Comparison of ENCODE assay signal across 8 cellular contexts in the genomic region with DNA sequence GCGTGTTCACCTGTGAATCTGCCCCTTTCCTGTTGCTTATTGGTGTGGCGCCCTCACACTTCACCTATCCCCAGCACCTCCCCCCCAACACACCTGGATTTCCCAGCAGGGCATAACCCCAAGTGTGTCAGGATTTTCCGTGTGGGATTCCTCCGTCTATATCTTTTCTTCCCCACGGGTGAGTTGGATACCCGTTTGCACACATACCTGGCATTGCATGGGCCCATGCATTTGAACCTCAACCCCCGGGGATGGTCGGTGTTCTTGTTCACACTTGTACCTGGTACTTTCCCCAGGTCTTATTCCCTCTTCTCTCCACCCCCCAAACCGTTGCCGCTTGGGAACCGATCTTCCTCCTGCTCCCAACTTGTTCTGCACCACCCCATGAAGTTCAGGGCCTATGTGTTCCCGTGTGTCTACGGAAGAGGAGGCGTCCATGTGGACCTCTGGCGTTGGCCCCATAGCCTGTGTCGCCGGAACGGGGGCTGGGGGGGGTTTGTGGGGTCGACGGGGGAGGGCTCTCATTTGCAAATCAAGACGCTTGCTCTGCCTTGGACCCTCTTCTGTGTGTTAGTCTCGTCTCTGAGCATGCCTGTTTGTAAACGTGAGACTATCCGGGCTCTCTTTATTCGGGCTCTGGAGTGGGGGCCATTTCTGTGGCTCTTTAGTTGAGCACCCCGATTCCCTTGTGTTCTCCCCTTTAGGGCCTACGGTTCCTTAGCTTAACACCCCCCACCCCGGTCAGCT. TPM values are rescaled to one million over a fixed set of nuclear protein-coding genes. Genes with fewer than 3 reads are reported as not detected.
DNase-seq lines count a peak whose midpoint lies in the region; ATAC-seq and TF ChIP-seq lines count a peak whose summit lies in the region.

No MANE protein-coding gene starts in this region.

- TF ChIP-seq CTCF in sigmoid colon (IDR thresholded peaks at IDR 0.05), result no peak

- peaks cover 6 to 30% of the 10 kb centered on the region in 2 donors for H3K36me3 Mint-ChIP-seq in CD4-positive, alpha-beta memory T cell
- peaks cover 16% of the 10 kb centered on the region for H3K36me3 Mint-ChIP-seq in activated CD4-positive, alpha-beta memory T cell treated with anti-CD3 and anti-CD28 coated beads, Interleukin-2, amount 10 ng/mL, durations not matched to agents 7 days and 5 days (ENCODE audit: low read depth)

- H3K27ac Mint-ChIP-seq in CD4-positive, alpha-beta memory T cell, result peak overlapping the region; percentile 84 to 98 (median 95)
- peak overlapping the region; percentile 81 for H3K27ac Mint-ChIP-seq in activated CD4-positive, alpha-beta memory T cell treated with anti-CD3 and anti-CD28 coated beads, Interleukin-2, amount 10 ng/mL, durations not matched to agents 7 days and 5 days

- H3K4me3 ChIP-seq in CD4-positive, alpha-beta memory T cell (ENCODE audit: low read length in 2 of 2), result peak overlapping the region; percentile 74 to 77
- H3K4me3 ChIP-seq in HUES6 (ENCODE audit: low read depth, low read length) (peak overlapping the region; percentile 77), sigmoid colon (peak overlapping the region; percentile 71 to 95 (median 88))

- H3K4me3 Mint-ChIP-seq in CD4-positive, alpha-beta memory T cell, result peak overlapping the region; percentile 81 to 95 (median 93)
- H3K4me3 Mint-ChIP-seq in activated CD4-positive, alpha-beta memory T cell treated with anti-CD3 and anti-CD28 coated beads, Interleukin-2, amount 10 ng/mL, durations not matched to agents 7 days and 5 days, result peak overlapping the region; percentile 79

- H3K27ac ChIP-seq in CD4-positive, alpha-beta memory T cell (ENCODE audit: low read depth, low read length), result peak overlapping the region; percentile 62
- H3K27ac ChIP-seq in HUES6 (ENCODE audit: low read depth, low read length) (0 out of 2 replicates have a peak overlapping the region, but pooled peaks have one; percentile 84), sigmoid colon (peak overlapping the region; percentile 92 to 97 (median 96))

- CTCF ChIA-PET in CD4-positive, alpha-beta memory T cell (lab: Charles Lee; ENCODE audit: partially characterized antibody), result interaction anchor here (0.6 to 2.7 kb wide), 5 partner anchors 12 to 94 kb away, joined by 3 to 12 read pairs (median 3); a partner anchor contains a TSS
- CTCF ChIA-PET in activated CD4-positive, alpha-beta memory T cell treated with anti-CD3 and anti-CD28 coated beads, Interleukin-2, amount 10 ng/mL, durations not matched to agents 7 days and 5 days (lab: Charles Lee), result interaction anchor here (0.6 to 1.7 kb wide), 12 partner anchors 17 to 88 kb away, joined by 3 to 6 read pairs (median 3); a partner anchor contains a TSS

- no peaks in the 10 kb centered on the region for H3K27me3 ChIP-seq in CD4-positive, alpha-beta memory T cell (ENCODE audit: insufficient read depth, low read length)
- H3K27me3 ChIP-seq in HUES6 (ENCODE audit: control insufficient read depth, insufficient read depth, low read length) (no peaks in the 10 kb centered on the region), sigmoid colon (no peaks in the 10 kb centered on the region)

- TF ChIP-seq POLR2A in sigmoid colon (IDR thresholded peaks at IDR 0.05), result no peak

- intact Hi-C loops in CD4-positive, alpha-beta memory T cell (cut with micrococcal nuclease), result loop anchor here (5.0 kb wide), 1 partner anchor 175 kb away; a partner anchor contains a TSS
- intact Hi-C loops in sigmoid colon (cut with DNase I), result loop anchor here (5.0 kb wide), 2 partner anchors 85 to 720 kb away; a partner anchor contains a TSS

- H3K4me1 ChIP-seq in CD4-positive, alpha-beta memory T cell (ENCODE audit: insufficient read depth, low read length), result peaks cover 23% of the 10 kb centered on the region
- H3K4me1 ChIP-seq in HUES6 (ENCODE audit: control insufficient read depth, insufficient read depth, low read length) (peaks cover 10% of the 10 kb centered on the region; the same call in 1 of the 2 replicates), sigmoid colon (peaks cover 0 to 45% (median 27%) of the 10 kb centered on the region in 4 donors)

- no peaks in the 10 kb centered on the region for H3K27me3 Mint-ChIP-seq in CD4-positive, alpha-beta memory T cell
- peaks cover 9% of the 10 kb centered on the region for H3K27me3 Mint-ChIP-seq in activated CD4-positive, alpha-beta memory T cell treated with anti-CD3 and anti-CD28 coated beads, Interleukin-2, amount 10 ng/mL, durations not matched to agents 7 days and 5 days

- peak in 3 of 5 donors; percentile 6 to 53 (median 19) for DNase-seq in CD4-positive, alpha-beta memory T cell
- peak; percentile 27 for DNase-seq in activated CD4-positive, alpha-beta memory T cell treated with anti-CD3 and anti-CD28 coated beads, Interleukin-2, amount 10 ng/mL, durations not matched to agents 7 days and 5 days
- peak; percentile 49 for DNase-seq in germinal center (ENCODE audit: low spot score)
- DNase-seq in sigmoid colon, result peak; percentile 69
- DNase-seq in amniotic stem cell (lab: John Stamatoyannopoulos, UW), result no peak
- DNase-seq in NCI-H146 treated with DMSO at 0.1 percent for 48 hours (lab: John Stamatoyannopoulos, UW; ENCODE audit: unreplicated experiment), result no peak

- POLR2A ChIA-PET in CD4-positive, alpha-beta memory T cell (lab: Charles Lee; ENCODE audit: partially characterized antibody), result interaction anchor here (0.6 to 7.9 kb wide), 24 partner anchors 13 to 1141 kb away, joined by 3 to 116 read pairs (median 5); a partner anchor contains a TSS
- POLR2A ChIA-PET in activated CD4-positive, alpha-beta memory T cell treated with anti-CD3 and anti-CD28 coated beads, Interleukin-2, amount 10 ng/mL, durations not matched to agents 7 days and 5 days (lab: Charles Lee), result interaction anchor here (0.6 to 3.9 kb wide), 12 partner anchors 10 to 258 kb away, joined by 3 to 44 read pairs (median 5); a partner anchor contains a TSS

- peaks cover 21 to 48% (median 31%) of the 10 kb centered on the region in 4 donors for H3K4me1 Mint-ChIP-seq in CD4-positive, alpha-beta memory T cell
- H3K4me1 Mint-ChIP-seq in activated CD4-positive, alpha-beta memory T cell treated with anti-CD3 and anti-CD28 coated beads, Interleukin-2, amount 10 ng/mL, durations not matched to agents 7 days and 5 days, result peaks cover 37% of the 10 kb centered on the region

- peaks cover 22% of the 10 kb centered on the region for H3K36me3 ChIP-seq in CD4-positive, alpha-beta memory T cell (ENCODE audit: insufficient read depth, low read length)
- H3K36me3 ChIP-seq in HUES6 (ENCODE audit: control insufficient read depth, insufficient read depth, low read length) (peaks cover 34% of the 10 kb centered on the region), sigmoid colon (peaks cover 15 to 37% (median 35%) of the 10 kb centered on the region in 4 donors)

- ATAC-seq in GM21717 (IDR thresholded peaks at IDR 0.05; ENCODE audit: unreplicated experiment), result no peak

- no peaks in the 10 kb centered on the region for H3K9me3 Mint-ChIP-seq in CD4-positive, alpha-beta memory T cell
- no peaks in the 10 kb centered on the region for H3K9me3 Mint-ChIP-seq in activated CD4-positive, alpha-beta memory T cell treated with anti-CD3 and anti-CD28 coated beads, Interleukin-2, amount 10 ng/mL, durations not matched to agents 7 days and 5 days

- no peak for TF ChIP-seq EP300 in sigmoid colon (IDR thresholded peaks at IDR 0.05)

- no peaks in the 10 kb centered on the region for H3K9me3 ChIP-seq in CD4-positive, alpha-beta memory T cell (ENCODE audit: control insufficient read depth in 1 of 2, low read length in 2 of 2)
- H3K9me3 ChIP-seq in HUES6 (ENCODE audit: control insufficient read depth, insufficient read depth, low read depth, low read length), result no peaks in the 10 kb centered on the region
- H3K9me3 ChIP-seq in sigmoid colon, result no peaks in the 10 kb centered on the region

- H3K9ac ChIP-seq in HUES6 (ENCODE audit: low read length), result peak overlapping the region; percentile 82

- whole genome bisulfite sequencing in sigmoid colon, 2 donors, result 1 to 4% methylated on average over 28 of the region's 28 CpGs

RNA-seq across cellular contexts. Expression of a gene that starts 1.7 kb away (rescaled TPM):
- 10 to 100 TPM; 64.6 to 65.1 TPM for total RNA-seq in CD4-positive, alpha-beta memory T cell
- polyA plus RNA-seq in CD4-positive, alpha-beta memory T cell, result 1 to 10 TPM in 1 of 2 donors, not detected in 1; 1.2 TPM
- 10 to 100 TPM; 33.0 to 36.2 TPM for total RNA-seq in activated CD4-positive, alpha-beta memory T cell treated with anti-CD3 and anti-CD28 coated beads, Interleukin-2, amount 10 ng/mL, durations not matched to agents 7 days and 5 days
- 10 to 100 TPM in 1 of 4 donors, 1 to 10 TPM in 3; 5.4 to 16.1 (median 6.1) TPM for total RNA-seq in sigmoid colon
- 10 to 100 TPM in 1 of 3 donors, 1 to 10 TPM in 2; 3.0 to 20.4 (median 4.2) TPM for polyA plus RNA-seq in sigmoid colon

RNA-seq across cellular contexts. Expression of a gene that starts 11.5 kb away (rescaled TPM):
- total RNA-seq in CD4-positive, alpha-beta memory T cell, result 1 to 10 TPM; 1.0 to 1.7 TPM
- polyA plus RNA-seq in CD4-positive, alpha-beta memory T cell, result under 1 TPM in 1 of 2 donors, not detected in 1; 0.34 TPM
- total RNA-seq in activated CD4-positive, alpha-beta memory T cell treated with anti-CD3 and anti-CD28 coated beads, Interleukin-2, amount 10 ng/mL, durations not matched to agents 7 days and 5 days, result 1 to 10 TPM; 1.0 to 1.1 TPM
- under 1 TPM in 1 of 4 donors, not detected in 3; 0.71 TPM for total RNA-seq in sigmoid colon
- polyA plus RNA-seq in sigmoid colon, result 10 to 100 TPM in 2 of 3 donors, 1 to 10 TPM in 1; 7.2 to 18.9 (median 18.3) TPM

RNA-seq across cellular contexts. Expression of a gene that starts 12.3 kb away (rescaled TPM):
- total RNA-seq in CD4-positive, alpha-beta memory T cell, result 100 to 1,000 TPM; 177 to 191 TPM
- polyA plus RNA-seq in CD4-positive, alpha-beta memory T cell, result 100 to 1,000 TPM; 650 to 674 TPM
- total RNA-seq in activated CD4-positive, alpha-beta memory T cell treated with anti-CD3 and anti-CD28 coated beads, Interleukin-2, amount 10 ng/mL, durations not matched to agents 7 days and 5 days, result 100 to 1,000 TPM; 162 to 163 TPM
- total RNA-seq in sigmoid colon, result 10 to 100 TPM; 47.6 to 67.8 (median 62.3) TPM
- 100 to 1,000 TPM in 2 of 3 donors, 10 to 100 TPM in 1; 96.1 to 123 (median 113) TPM for polyA plus RNA-seq in sigmoid colon

RNA-seq across cellular contexts. Expression of a gene that starts 47.3 kb away (rescaled TPM):
- 10 to 100 TPM; 12.0 to 13.4 TPM for total RNA-seq in CD4-positive, alpha-beta memory T cell
- 10 to 100 TPM; 28.0 to 32.1 TPM for polyA plus RNA-seq in CD4-positive, alpha-beta memory T cell
- 10 to 100 TPM; 17.8 to 18.1 TPM for total RNA-seq in activated CD4-positive, alpha-beta memory T cell treated with anti-CD3 and anti-CD28 coated beads, Interleukin-2, amount 10 ng/mL, durations not matched to agents 7 days and 5 days
- 100 to 1,000 TPM; 105 to 127 (median 125) TPM for total RNA-seq in sigmoid colon
- polyA plus RNA-seq in sigmoid colon, result 100 to 1,000 TPM in 2 of 3 donors, 10 to 100 TPM in 1; 79.8 to 139 (median 130) TPM

RNA-seq across cellular contexts. Expression of a gene that starts 49.4 kb away (rescaled TPM):
- total RNA-seq in CD4-positive, alpha-beta memory T cell, result 10 to 100 TPM; 60.5 to 62.7 TPM
- 1 to 10 TPM in 1 of 2 donors, not detected in 1; 4.0 TPM for polyA plus RNA-seq in CD4-positive, alpha-beta memory T cell
- total RNA-seq in activated CD4-positive, alpha-beta memory T cell treated with anti-CD3 and anti-CD28 coated beads, Interleukin-2, amount 10 ng/mL, durations not matched to agents 7 days and 5 days, result 10 to 100 TPM; 65.3 to 66.4 TPM
- 10 to 100 TPM; 10.9 to 21.3 (median 12.5) TPM for total RNA-seq in sigmoid colon
- polyA plus RNA-seq in sigmoid colon, result 10 to 100 TPM in 2 of 3 donors, 1 to 10 TPM in 1; 9.0 to 30.8 (median 16.0) TPM

Comparison
In these comparisons a context has a peak if more than half of its experiments do, and no peak if none do; other contexts are left out.
1. DNase-seq: peak in CD4-positive, alpha-beta memory T cell (3 of 5), activated CD4-positive, alpha-beta memory T cell treated with anti-CD3 and anti-CD28 coated beads, Interleukin-2, amount 10 ng/mL, durations not matched to agents 7 days and 5 days (single experiment), germinal center (single experiment) and sigmoid colon (single experiment); none in amniotic stem cell (single experiment) and NCI-H146 treated with DMSO at 0.1 percent for 48 hours (single experiment).
2. Peak in every context shown above with its lines, with median percentiles within 50 percentile points of each other: H3K27ac ChIP-seq and H3K4me3 ChIP-seq.